ENCODE assay signal across 1 cellular context in genomic region chr14:93150227-93151206, GRCh38.
TF ChIP-seq lines count a peak whose summit lies in the region.

No MANE protein-coding gene starts in this region.

TF ChIP-seq in IMR-90, 13 proteins besides CTCF, POLR2A, EP300 and RAD21:
- TF ChIP-seq, protein P1, sequence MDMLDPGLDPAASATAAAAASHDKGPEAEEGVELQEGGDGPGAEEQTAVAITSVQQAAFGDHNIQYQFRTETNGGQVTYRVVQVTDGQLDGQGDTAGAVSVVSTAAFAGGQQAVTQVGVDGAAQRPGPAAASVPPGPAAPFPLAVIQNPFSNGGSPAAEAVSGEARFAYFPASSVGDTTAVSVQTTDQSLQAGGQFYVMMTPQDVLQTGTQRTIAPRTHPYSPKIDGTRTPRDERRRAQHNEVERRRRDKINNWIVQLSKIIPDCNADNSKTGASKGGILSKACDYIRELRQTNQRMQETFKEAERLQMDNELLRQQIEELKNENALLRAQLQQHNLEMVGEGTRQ (IDR thresholded peaks at IDR 0.05; ENCODE audit: low read depth, low read length), result no peak
- TF ChIP-seq MAZ (IDR thresholded peaks at IDR 0.05; ENCODE audit: borderline replicate concordance, low read depth, low read length) (no peak), ELK1 (IDR thresholded peaks at IDR 0.05; ENCODE audit: borderline replicate concordance, low read depth, low read length) (no peak), RFX5 (IDR thresholded peaks at IDR 0.05; ENCODE audit: low read depth, low read length) (no peak), MXI1 (IDR thresholded peaks at IDR 0.05; ENCODE audit: borderline replicate concordance, low read depth, low read length) (no peak), MAFK (IDR thresholded peaks at IDR 0.05; ENCODE audit: low read depth, low read length) (no peak), CEBPB (IDR thresholded peaks at IDR 0.05; ENCODE audit: low read depth, low read length) (no peak), NFE2L2 (IDR thresholded peaks at IDR 0.05; ENCODE audit: low read depth, low read length) (no peak), FOS (IDR thresholded peaks at IDR 0.05; ENCODE audit: low read depth, low read length) (no peak), CHD1 (IDR thresholded peaks at IDR 0.05; ENCODE audit: low read depth, low read length) (no peak), BHLHE40 (IDR thresholded peaks at IDR 0.05; ENCODE audit: low read depth, low read length) (no peak), SMC3 (IDR thresholded peaks at IDR 0.05; ENCODE audit: low read depth, low read length) (no peak), RCOR1 (IDR thresholded peaks at IDR 0.05; ENCODE audit: insufficient replicate concordance, low read length) (no peak)
